2 cellular contexts compared by ENCODE assay signal in the genomic region with DNA sequence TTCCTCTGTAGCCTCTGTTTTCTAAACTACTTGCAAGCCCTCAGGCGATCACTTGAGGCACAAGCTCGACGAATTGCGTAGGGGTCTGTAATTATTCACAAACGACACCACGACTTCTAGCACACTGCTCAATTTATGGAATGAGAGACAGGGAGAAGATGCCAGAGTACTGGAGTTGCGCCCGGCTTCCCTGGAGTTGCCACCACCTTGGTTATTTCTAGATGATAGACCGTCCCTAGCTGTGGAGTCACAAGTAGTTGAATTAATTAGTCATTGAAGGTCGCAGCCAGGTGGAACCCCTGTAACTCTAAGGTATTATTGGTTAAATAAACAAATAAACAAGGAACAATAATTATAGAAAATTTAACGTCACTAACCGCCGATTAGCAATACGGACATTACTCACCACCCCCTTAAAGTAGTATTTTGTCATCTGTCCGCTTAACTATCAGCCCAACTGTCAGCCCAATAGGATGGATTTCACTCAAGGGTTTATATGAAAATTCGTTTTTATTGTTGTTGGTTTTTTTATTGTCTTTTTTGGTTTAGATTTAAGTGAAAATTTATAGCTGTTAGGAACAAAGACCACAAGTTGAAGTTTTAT.
TF ChIP-seq lines count a peak whose summit lies in the region.

No MANE protein-coding gene starts in this region.

TF ChIP-seq in K562, 482 proteins besides CTCF, POLR2A, EP300 and RAD21 (continued from another document and continues in another):
- TF ChIP-seq MGA (IDR thresholded peaks at IDR 0.05) (peak; percentile 7; the same call in 1 of the 2 replicates), HIVEP1 (CRISPR knock-in tag; IDR thresholded peaks at IDR 0.05) (no peak), RFX1 (IDR thresholded peaks at IDR 0.05) (no peak), ARID1B (IDR thresholded peaks at IDR 0.05) (no peak), HNRNPLL (IDR thresholded peaks at IDR 0.05; ENCODE audit: low read depth, low read length, poor library complexity, severe bottlenecking) (peak; percentile 49), POLR3G (IDR thresholded peaks at IDR 0.05; ENCODE audit: extremely low read depth, insufficient read length, insufficient replicate concordance) (no peak), FOXA3 (CRISPR knock-in tag; conservative IDR thresholded peaks at IDR 0.05 in 1 of 2, IDR thresholded peaks at IDR 0.05 in 1 of 2) (no peak), ZNF551 (CRISPR knock-in tag; IDR thresholded peaks at IDR 0.05) (no peak), FOXJ2 (tag; IDR thresholded peaks at IDR 0.05) (0 out of 2 replicates have a peak, but pooled peaks have one; percentile 13)
- TF ChIP-seq, protein P1, sequence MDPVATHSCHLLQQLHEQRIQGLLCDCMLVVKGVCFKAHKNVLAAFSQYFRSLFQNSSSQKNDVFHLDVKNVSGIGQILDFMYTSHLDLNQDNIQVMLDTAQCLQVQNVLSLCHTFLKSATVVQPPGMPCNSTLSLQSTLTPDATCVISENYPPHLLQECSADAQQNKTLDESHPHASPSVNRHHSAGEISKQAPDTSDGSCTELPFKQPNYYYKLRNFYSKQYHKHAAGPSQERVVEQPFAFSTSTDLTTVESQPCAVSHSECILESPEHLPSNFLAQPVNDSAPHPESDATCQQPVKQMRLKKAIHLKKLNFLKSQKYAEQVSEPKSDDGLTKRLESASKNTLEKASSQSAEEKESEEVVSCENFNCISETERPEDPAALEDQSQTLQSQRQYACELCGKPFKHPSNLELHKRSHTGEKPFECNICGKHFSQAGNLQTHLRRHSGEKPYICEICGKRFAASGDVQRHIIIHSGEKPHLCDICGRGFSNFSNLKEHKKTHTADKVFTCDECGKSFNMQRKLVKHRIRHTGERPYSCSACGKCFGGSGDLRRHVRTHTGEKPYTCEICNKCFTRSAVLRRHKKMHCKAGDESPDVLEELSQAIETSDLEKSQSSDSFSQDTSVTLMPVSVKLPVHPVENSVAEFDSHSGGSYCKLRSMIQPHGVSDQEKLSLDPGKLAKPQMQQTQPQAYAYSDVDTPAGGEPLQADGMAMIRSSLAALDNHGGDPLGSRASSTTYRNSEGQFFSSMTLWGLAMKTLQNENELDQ (CRISPR knock-in tag; IDR thresholded peaks at IDR 0.05; ENCODE audit: borderline replicate concordance): peak; percentile 28; the same call in 1 of the 2 replicates

TF ChIP-seq in HepG2, 621 proteins besides CTCF, POLR2A, EP300 and RAD21 (continued from another document):
- TF ChIP-seq AHDC1 (CRISPR knock-in tag; IDR thresholded peaks at IDR 0.05; ENCODE audit: borderline replicate concordance): no peak
- TF ChIP-seq E2F2 (CRISPR knock-in tag; IDR thresholded peaks at IDR 0.05; ENCODE audit: borderline replicate concordance): no peak
- no peak for TF ChIP-seq CREB1 (IDR thresholded peaks at IDR 0.05)
- TF ChIP-seq CREB1 (CRISPR knock-in tag; IDR thresholded peaks at IDR 0.05): peak; percentile 2; the same call in 1 of the 2 replicates
- TF ChIP-seq, protein P2, sequence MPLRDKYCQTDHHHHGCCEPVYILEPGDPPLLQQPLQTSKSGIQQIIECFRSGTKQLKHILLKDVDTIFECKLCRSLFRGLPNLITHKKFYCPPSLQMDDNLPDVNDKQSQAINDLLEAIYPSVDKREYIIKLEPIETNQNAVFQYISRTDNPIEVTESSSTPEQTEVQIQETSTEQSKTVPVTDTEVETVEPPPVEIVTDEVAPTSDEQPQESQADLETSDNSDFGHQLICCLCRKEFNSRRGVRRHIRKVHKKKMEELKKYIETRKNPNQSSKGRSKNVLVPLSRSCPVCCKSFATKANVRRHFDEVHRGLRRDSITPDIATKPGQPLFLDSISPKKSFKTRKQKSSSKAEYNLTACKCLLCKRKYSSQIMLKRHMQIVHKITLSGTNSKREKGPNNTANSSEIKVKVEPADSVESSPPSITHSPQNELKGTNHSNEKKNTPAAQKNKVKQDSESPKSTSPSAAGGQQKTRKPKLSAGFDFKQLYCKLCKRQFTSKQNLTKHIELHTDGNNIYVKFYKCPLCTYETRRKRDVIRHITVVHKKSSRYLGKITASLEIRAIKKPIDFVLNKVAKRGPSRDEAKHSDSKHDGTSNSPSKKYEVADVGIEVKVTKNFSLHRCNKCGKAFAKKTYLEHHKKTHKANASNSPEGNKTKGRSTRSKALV (CRISPR knock-in tag; IDR thresholded peaks at IDR 0.05): no peak
- TF ChIP-seq, protein P3, sequence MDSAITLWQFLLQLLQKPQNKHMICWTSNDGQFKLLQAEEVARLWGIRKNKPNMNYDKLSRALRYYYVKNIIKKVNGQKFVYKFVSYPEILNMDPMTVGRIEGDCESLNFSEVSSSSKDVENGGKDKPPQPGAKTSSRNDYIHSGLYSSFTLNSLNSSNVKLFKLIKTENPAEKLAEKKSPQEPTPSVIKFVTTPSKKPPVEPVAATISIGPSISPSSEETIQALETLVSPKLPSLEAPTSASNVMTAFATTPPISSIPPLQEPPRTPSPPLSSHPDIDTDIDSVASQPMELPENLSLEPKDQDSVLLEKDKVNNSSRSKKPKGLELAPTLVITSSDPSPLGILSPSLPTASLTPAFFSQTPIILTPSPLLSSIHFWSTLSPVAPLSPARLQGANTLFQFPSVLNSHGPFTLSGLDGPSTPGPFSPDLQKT (CRISPR knock-in tag; IDR thresholded peaks at IDR 0.05; ENCODE audit: borderline replicate concordance): no peak
- no peak for TF ChIP-seq CHD4 (IDR thresholded peaks at IDR 0.05; ENCODE audit: borderline replicate concordance, low read length)
- no peak for TF ChIP-seq ZUFSP (CRISPR knock-in tag; IDR thresholded peaks at IDR 0.05; ENCODE audit: borderline replicate concordance)
- TF ChIP-seq NFATC3 (CRISPR knock-in tag; IDR thresholded peaks at IDR 0.05): no peak
- TF ChIP-seq SIX1 (CRISPR knock-in tag; IDR thresholded peaks at IDR 0.05; ENCODE audit: borderline replicate concordance): no peak
